In genomic region chr11:111739299-111739698, GRCh38 we compare ENCODE assay signal across 27 cellular contexts. TPM values are rescaled to one million over a fixed set of nuclear protein-coding genes. Genes with fewer than 3 reads are reported as not detected.
DNase-seq lines count a peak whose midpoint lies in the region; ATAC-seq and TF ChIP-seq lines count a peak whose summit lies in the region.
"Had no signal": no experiment of that assay in that cellular context is flagged by ENCODE, and none has a peak within 500 bp of the region (broad histone marks: within the 10 kb centered on the region; RNA-seq: fewer than 3 reads in every experiment).

No MANE protein-coding gene starts in this region.

- no peaks in the 10 kb centered on the region for H3K27me3 Mint-ChIP-seq in effector memory CD8-positive, alpha-beta T cell
- H3K27me3 Mint-ChIP-seq: dendritic cell treated with granulocyte-macrophage colony-stimulating factor and Interleukin-4, amounts not matched to agents 40 ng/mL and 50 ng/mL, for 4 days had no signal

- H3K9ac ChIP-seq in HUES48 (ENCODE audit: low read depth, low read length) (no peak overlapping the region), parathyroid adenoma (no peak overlapping the region)
- H3K9ac ChIP-seq: BLaER1 had no signal

- H3K4me1 ChIP-seq in HUES48 (ENCODE audit: control insufficient read depth, insufficient read depth, low read length): 0 out of 2 replicates have a peak, but pooled peaks cover 5% of the 10 kb centered on the region
- H3K4me1 ChIP-seq in parathyroid adenoma: peaks cover 15% of the 10 kb centered on the region
- peaks cover 27 to 39% of the 10 kb centered on the region in 2 donors for H3K4me1 ChIP-seq in thyroid gland

- TF ChIP-seq POLR2A in thyroid gland (IDR thresholded peaks at IDR 0.05): no peak
- no peak for TF ChIP-seq POLR2A in lower leg skin (IDR thresholded peaks at IDR 0.05)

- H3K79me2 ChIP-seq in parathyroid adenoma: no peaks in the 10 kb centered on the region

- ATAC-seq in effector memory CD8-positive, alpha-beta T cell (replicated peaks): no peak
- ATAC-seq: activated CD8-positive, alpha-beta T cell treated with anti-CD3 and anti-CD28 coated beads, Interleukin-2, amount 10 ng/mL, durations not matched to agents 7 days and 5 days; activated naive CD4-positive, alpha-beta T cell treated with anti-CD3 and anti-CD28 coated beads, Interleukin-2, amount 50 U/mL, for 72 hours; heart right ventricle had no signal

- no peak overlapping the region for H3K4me3 Mint-ChIP-seq in effector memory CD8-positive, alpha-beta T cell
- H3K4me3 Mint-ChIP-seq: activated CD8-positive, alpha-beta T cell treated with anti-CD3 and anti-CD28 coated beads, Interleukin-2, amount 10 ng/mL, durations not matched to agents 7 days and 5 days; dendritic cell treated with granulocyte-macrophage colony-stimulating factor and Interleukin-4, amounts not matched to agents 40 ng/mL and 50 ng/mL, for 4 days; nephron had no signal

- intact Hi-C loops in thyroid gland (cut with DNase I): no loop called here
- intact Hi-C loops in lower leg skin (cut with DNase I; ENCODE audit: low total_unique reads): no loop called here

- peaks cover 42% of the 10 kb centered on the region for H3K36me3 Mint-ChIP-seq in effector memory CD8-positive, alpha-beta T cell (ENCODE audit: insufficient read depth)

- H3K36me3 ChIP-seq in HUES48 (ENCODE audit: control insufficient read depth, insufficient read depth, low read length) (peaks cover 38% of the 10 kb centered on the region), parathyroid adenoma (ENCODE audit: control insufficient read depth, insufficient read depth, low read length) (no peaks in the 10 kb centered on the region), thyroid gland (peaks cover 18 to 25% of the 10 kb centered on the region in 2 donors)
- H3K36me3 ChIP-seq: cardiac muscle cell had no signal

- 88 to 100% methylated on average over 2 of the region's 2 CpGs for WGBS in thyroid gland, 2 donors
- WGBS in lower leg skin, 2 donors: 90 to 97% methylated on average over 2 of the region's 2 CpGs

- H3K4me2 ChIP-seq in parathyroid adenoma (ENCODE audit: low read length): no peak overlapping the region
- H3K4me2 ChIP-seq: BLaER1, smooth muscle cell had no signal

- H3K27ac ChIP-seq in HUES48 (ENCODE audit: low read depth, low read length): peak overlapping the region; percentile 25
- peak overlapping the region; percentile 99 for H3K27ac ChIP-seq in parathyroid adenoma
- H3K27ac ChIP-seq in thyroid gland: peak overlapping the region; percentile 6 to 97 (median 8)
- H3K27ac ChIP-seq: BLaER1, cardiac muscle cell had no signal

- peak overlapping the region; percentile 59 to 61 for H3K27ac Mint-ChIP-seq in effector memory CD8-positive, alpha-beta T cell
- H3K27ac Mint-ChIP-seq: activated CD8-positive, alpha-beta T cell treated with anti-CD3 and anti-CD28 coated beads, Interleukin-2, amount 10 ng/mL, durations not matched to agents 7 days and 5 days; dendritic cell treated with granulocyte-macrophage colony-stimulating factor and Interleukin-4, amounts not matched to agents 40 ng/mL and 50 ng/mL, for 4 days had no signal

- no peaks in the 10 kb centered on the region for H3K9me3 Mint-ChIP-seq in effector memory CD8-positive, alpha-beta T cell
- H3K9me3 Mint-ChIP-seq: activated naive CD4-positive, alpha-beta T cell treated with anti-CD3 and anti-CD28 coated beads, Interleukin-2, amount 50 U/mL, for 72 hours; dendritic cell treated with granulocyte-macrophage colony-stimulating factor and Interleukin-4, amounts not matched to agents 40 ng/mL and 50 ng/mL, for 4 days; nephron had no signal

- H3K4me3 ChIP-seq in HUES48 (ENCODE audit: low read depth, low read length): no peak overlapping the region
- H3K4me3 ChIP-seq in parathyroid adenoma (ENCODE audit: low read depth, low read length): no peak overlapping the region
- no peak overlapping the region for H3K4me3 ChIP-seq in thyroid gland (replicated peaks in 1 of 3)
- no peak overlapping the region for H3K4me3 ChIP-seq in lower leg skin (ENCODE audit: low read depth, poor library complexity, severe bottlenecking)
- H3K4me3 ChIP-seq: BLaER1, cardiac muscle cell, heart right ventricle, smooth muscle cell, tibial nerve had no signal

- H3K4me1 Mint-ChIP-seq in effector memory CD8-positive, alpha-beta T cell (ENCODE audit: low read depth in 2 of 2): peaks cover 0 to 3% of the 10 kb centered on the region in 2 donors

- no peak overlapping the region for H2AFZ ChIP-seq in parathyroid adenoma

- TF ChIP-seq CTCF in parathyroid adenoma (IDR thresholded peaks at IDR 0.05) (no peak), thyroid gland (IDR thresholded peaks at IDR 0.05) (no peak), lower leg skin (IDR thresholded peaks at IDR 0.05) (no peak)

- DNase-seq in effector memory CD8-positive, alpha-beta T cell: no peak
- DNase-seq in thyroid gland (no peak), NCI-H2196 treated with DMSO at 0.1 percent for 48 hours (lab: John Stamatoyannopoulos, UW; ENCODE audit: unreplicated experiment) (no peak), NCI-H524 treated with DMSO at 0.1 percent for 48 hours (lab: John Stamatoyannopoulos, UW) (no peak), lower leg skin (ENCODE audit: low spot score in 2 of 2) (no peak)
- no peak for DNase-seq in effector CD8-positive, alpha-beta T cell (lab: John Stamatoyannopoulos, UW)
- DNase-seq: activated CD8-positive, alpha-beta T cell treated with anti-CD3 and anti-CD28 coated beads, Interleukin-2, amount 10 ng/mL, durations not matched to agents 7 days and 5 days; aorta; foreskin melanocyte; HCEC 1CT; heart right ventricle; IMR-90; kidney glomerular epithelial cell; NCI-H1048; NCI-H446; NCI-H82; stimulated activated naive CD4-positive, alpha-beta T cell; SW 1271 had no signal

- H3K9me3 ChIP-seq in HUES48 (ENCODE audit: control insufficient read depth, insufficient read depth, low read length) (no peaks in the 10 kb centered on the region), parathyroid adenoma (ENCODE audit: control insufficient read depth, low read length) (no peaks in the 10 kb centered on the region), thyroid gland (no peaks in the 10 kb centered on the region)
- H3K9me3 ChIP-seq: BLaER1, heart right ventricle, tibial nerve had no signal

- H3K27me3 ChIP-seq in HUES48 (ENCODE audit: control insufficient read depth, insufficient read depth, low read length): no peaks in the 10 kb centered on the region
- no peaks in the 10 kb centered on the region for H3K27me3 ChIP-seq in parathyroid adenoma (ENCODE audit: control insufficient read depth, insufficient read depth, low read length)
- no peaks in the 10 kb centered on the region for H3K27me3 ChIP-seq in thyroid gland
- H3K27me3 ChIP-seq: BLaER1, cardiac muscle cell, heart right ventricle, tibial nerve had no signal

RNA-seq across cellular contexts. Expression of gene PPP2R1B, which starts 26.9 kb away (rescaled TPM):
- total RNA-seq in thyroid gland: 10 to 100 TPM; 22.4 to 39.2 (median 25.3) TPM
- total RNA-seq in lower leg skin: 10 to 100 TPM; 18.7 to 22.4 (median 20.7) TPM

Comparison
In these comparisons a context has a peak if more than half of its experiments do, and no peak if none do; other contexts are left out.
1. H3K27ac ChIP-seq: peak in every context shown above with its lines; median percentile 99 in parathyroid adenoma; 25 in HUES48; 8 in thyroid gland.